ENCODE assay signal across 27 cellular contexts in the genomic region with DNA sequence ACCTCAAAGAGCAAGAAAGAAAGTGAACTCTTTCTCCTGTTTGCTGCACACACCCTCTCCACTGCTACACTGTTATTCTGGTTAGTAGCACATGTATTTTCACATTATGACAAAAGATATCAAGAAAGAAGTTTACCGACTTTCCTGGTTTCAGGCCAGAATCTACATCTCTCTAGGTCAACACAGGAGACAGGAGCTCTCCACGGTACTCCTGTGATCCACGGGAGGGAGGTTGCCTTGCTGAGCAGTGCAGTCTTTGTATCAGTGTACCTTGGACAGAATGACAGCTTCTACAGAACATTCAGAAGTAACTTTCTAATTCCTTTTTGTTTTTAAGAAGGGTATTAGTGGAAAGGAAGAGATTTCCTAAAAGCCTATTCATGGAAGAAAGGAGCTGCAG.
"Had no signal": no experiment of that assay in that cellular context is flagged by ENCODE, and none has a peak within 500 bp of the region (broad histone marks: within the 10 kb centered on the region; RNA-seq: fewer than 3 reads in every experiment).

No MANE protein-coding gene starts in this region.

- H3K27me3 ChIP-seq: esophagus squamous epithelium, ovary, testis, transverse colon had no signal

- H3K4me1 ChIP-seq: esophagus squamous epithelium, prostate gland, testis, transverse colon had no signal

- ATAC-seq: left cardiac atrium; naive thymus-derived CD4-positive, alpha-beta T cell; sciatic nerve; stimulated activated naive CD8-positive, alpha-beta T cell treated with anti-CD3 and anti-CD28 coated beads, Interleukin-15, Interleukin-2, amounts not matched to agents 100 U/mL and 50 U/mL, for 24 hours had no signal

- H3K36me3 ChIP-seq: esophagus squamous epithelium, ovary, prostate gland, transverse colon had no signal

- H3K27ac ChIP-seq: esophagus squamous epithelium, ovary, prostate gland, skin epidermis, testis, transverse colon had no signal

- FAIRE-seq: astrocyte, frontal cortex, keratinocyte had no signal

- H3K9me3 ChIP-seq: esophagus squamous epithelium, ovary, prostate gland, testis, transverse colon had no signal

- H3K4me3 ChIP-seq: esophagus squamous epithelium, ovary, prostate gland, skin epidermis, testis, transverse colon had no signal

- DNase-seq: activated CD4-positive, alpha-beta T cell treated with anti-CD3 and anti-CD28 coated beads for 4 hours; activated CD4-positive, alpha-beta T cell treated with anti-CD3 and anti-CD28 coated beads, Interleukin-2, amount 50 U/mL, for 48 hours; activated CD8-positive, alpha-beta memory T cell treated with anti-CD3 and anti-CD28 coated beads for 24 hours; activated gamma-delta T cell; activated naive CD4-positive, alpha-beta T cell treated with anti-CD3 and anti-CD28 coated beads, Interleukin-2, amount 10 ng/mL, durations not matched to agents 7 days and 5 days; activated naive CD8-positive, alpha-beta T cell treated with anti-CD3 and anti-CD28 coated beads, Interleukin-2, amount 10 ng/mL, durations not matched to agents 7 days and 5 days; activated T-cell treated with anti-CD3 and anti-CD28 coated beads, Interleukin-2, amount 50 U/mL, for 1 hour; amniotic stem cell; caudate nucleus; effector CD4-positive, alpha-beta T cell; esophagus squamous epithelium; left cardiac atrium; mammary epithelial cell; naive thymus-derived CD4-positive, alpha-beta T cell; ovary; retina; stimulated activated CD4-positive, alpha-beta T cell treated with anti-CD3 and anti-CD28 coated beads, Interleukin-12 subunit alpha, Interleukin-12 subunit beta, amount 100 ng/mL, for 4 hours; stimulated activated CD4-positive, alpha-beta T cell treated with anti-CD3 and anti-CD28 coated beads, Interleukin-4, amount 100 ng/mL, for 1 hour; stimulated activated naive CD8-positive, alpha-beta T cell treated with anti-CD3 and anti-CD28 coated beads, Interleukin-15, Interleukin-2, amounts not matched to agents 100 U/mL and 50 U/mL, for 24 hours; testis; transverse colon had no signal
